13 cellular contexts compared by ENCODE assay signal in genomic region chr11:125166903-125167291, GRCh38. TPM values are rescaled to one million over a fixed set of nuclear protein-coding genes. Genes with fewer than 3 reads are reported as not detected.
A peak's percentile ranks its signal among the peaks of the same experiment; 100 is the strongest.
DNase-seq lines count a peak whose midpoint lies in the region; ATAC-seq, FAIRE-seq and TF ChIP-seq lines count a peak whose summit lies in the region.
"Had no signal": no experiment of that assay in that cellular context is flagged by ENCODE, and none has a peak within 500 bp of the region (broad histone marks: within the 10 kb centered on the region; RNA-seq: fewer than 3 reads in every experiment).

No MANE protein-coding gene starts in this region.

- H4K5ac ChIP-seq in H1 (ENCODE audit: insufficient read length, low read depth, low read length), result no peak overlapping the region

- H3K4ac ChIP-seq in H1 (replicated peaks; ENCODE audit: insufficient read length, low read depth, low read length), result no peak overlapping the region

- peaks cover 82% of the 10 kb centered on the region for H3K27me3 Mint-ChIP-seq in T-helper 17 cell

- peaks cover 11% of the 10 kb centered on the region for H3K36me3 Mint-ChIP-seq in T-helper 17 cell (ENCODE audit: low read depth)

- H3K4me1 Mint-ChIP-seq in T-helper 17 cell, result peaks cover 19% of the 10 kb centered on the region

- no peaks in the 10 kb centered on the region for H3K79me2 ChIP-seq in H1 (ENCODE audit: control insufficient read depth in 1 of 2, insufficient read depth in 2 of 2, low read length in 2 of 2)

- TF ChIP-seq CTCF in H1 (IDR thresholded peaks at IDR 0.05; ENCODE audit: control extremely low read depth in 1 of 3, insufficient read depth in 1 of 3, low read depth in 1 of 3, low read length in 3 of 3), result no peak
- TF ChIP-seq CTCF in thoracic aorta (IDR thresholded peaks at IDR 0.05), result no peak

- no peak for TF ChIP-seq EP300 in H1 (IDR thresholded peaks at IDR 0.05; ENCODE audit: borderline replicate concordance in 1 of 2, low read depth in 2 of 2, low read length in 2 of 2)

- no peak overlapping the region for H2BK120ac ChIP-seq in H1 (replicated peaks; ENCODE audit: low read depth, low read length)

- peak overlapping the region in 2 of 4 experiments; percentile 10 to 25; a peak in 2 of 7 replicates for H3K9ac ChIP-seq in H1 (replicated peaks in 1 of 4; ENCODE audit: extremely low read depth in 1 of 4, low read depth in 3 of 4, low read length in 3 of 4)

- peak overlapping the region; percentile 81; the same call in 1 of the 2 replicates for H3K18ac ChIP-seq in H1 (ENCODE audit: extremely low read depth, low read length)

- H3K4me3 Mint-ChIP-seq in T-helper 17 cell, result peak overlapping the region; percentile 3

- H3K36me3 ChIP-seq in H1 (ENCODE audit: control insufficient read depth in 2 of 4, insufficient read depth in 4 of 4, low read length in 3 of 4) (no peaks in the 10 kb centered on the region), muscle layer of duodenum (ENCODE audit: control insufficient read depth in 1 of 2, insufficient read depth in 2 of 2, low read length in 2 of 2) (no peaks in the 10 kb centered on the region), thoracic aorta (no peaks in the 10 kb centered on the region)

- no peak overlapping the region for H2BK12ac ChIP-seq in H1 (ENCODE audit: low read depth, low read length)

- TF ChIP-seq RAD21 in H1 (IDR thresholded peaks at IDR 0.05 in 1 of 2, conservative IDR thresholded peaks at IDR 0.05 in 1 of 2; ENCODE audit: low read depth in 2 of 2, low read length in 2 of 2), result no peak

- H2BK5ac ChIP-seq in H1 (ENCODE audit: low read depth, low read length), result no peak overlapping the region

- no peak for TF ChIP-seq POLR2A in H1 (IDR thresholded peaks at IDR 0.05; ENCODE audit: control extremely low read depth in 1 of 2, low read depth in 2 of 2, low read length in 2 of 2)

- no peak overlapping the region for H2BK15ac ChIP-seq in H1 (ENCODE audit: low read length)

- peak overlapping the region; percentile 97 to 98 for H3K4me2 ChIP-seq in H1 (ENCODE audit: insufficient read depth in 1 of 2, low read depth in 2 of 2, low read length in 2 of 2)

- H3K4me3 ChIP-seq in H1 (ENCODE audit: extremely low read depth in 1 of 4, insufficient read depth in 2 of 4, low read depth in 3 of 4, low read length in 4 of 4), result peak overlapping the region; percentile 52 to 74 (median 60); a peak in 7 of 8 replicates
- H3K4me3 ChIP-seq in muscle layer of duodenum (ENCODE audit: low read depth in 1 of 2, low read length in 2 of 2), result peak overlapping the region; percentile 67 to 88
- H3K4me3 ChIP-seq in thoracic aorta, result peak overlapping the region; percentile 70

- peaks cover 25% of the 10 kb centered on the region for H3K23me2 ChIP-seq in H1 (ENCODE audit: low read depth, low read length)

- H4K8ac ChIP-seq in H1 (ENCODE audit: extremely low read depth, insufficient read depth, low read length), result no peak overlapping the region

- H3K4me1 ChIP-seq in H1 (replicated peaks in 1 of 4; ENCODE audit: control insufficient read depth in 3 of 4, insufficient read depth in 4 of 4, low read length in 3 of 4) (peaks cover 28 to 64% (median 41%) of the 10 kb centered on the region in 4 experiments), muscle layer of duodenum (ENCODE audit: control insufficient read depth in 1 of 2, insufficient read depth in 2 of 2, low read length in 2 of 2) (peaks cover 0 to 34% of the 10 kb centered on the region in 2 donors), thoracic aorta (ENCODE audit: control insufficient read depth in 1 of 2, low read depth in 2 of 2) (peaks cover 37 to 62% of the 10 kb centered on the region in 2 donors)

- WGBS in H1 (ENCODE audit: extremely low coverage in 1 of 2, insufficient coverage in 1 of 2, insufficient read length in 1 of 2, insufficient replicate concordance in 2 of 2, low coverage in 1 of 2, low lambda C conversion rate in 2 of 2, missing lambda C conversion rate in 1 of 2), 2 experiments, result 0% methylated on average over 8 of the region's 10 CpGs; no CpG with 5 or more reads in 1 of the 2 experiments

- CTCF ChIA-PET in H1 (lab: Charles Lee; ENCODE audit: partially characterized antibody), result interaction anchor here (0.7 to 13.4 kb wide), 9 partner anchors 25 to 301 kb away, joined by 3 to 123 read pairs (median 5); no protein-coding TSS in a partner anchor

- H3K27me3 ChIP-seq in H1 (replicated peaks in 1 of 4; ENCODE audit: control insufficient read depth in 3 of 4, extremely low read depth in 1 of 4, insufficient read depth in 3 of 4, low read length in 3 of 4) (peaks cover 14 to 47% (median 41%) of the 10 kb centered on the region in 4 experiments), muscle layer of duodenum (ENCODE audit: low read depth, low read length) (peaks cover 15% of the 10 kb centered on the region), thoracic aorta (replicated peaks; ENCODE audit: insufficient read depth) (no peaks in the 10 kb centered on the region)

- FAIRE-seq in H1 (lab: Jason Lieb, UNC), result no peak
- FAIRE-seq: colon, keratinocyte had no signal

- DNase-seq in T-helper 17 cell (no peak), H1 (ENCODE audit: low read depth in 1 of 2, low spot score in 2 of 2) (no peak), thoracic aorta (ENCODE audit: low spot score) (no peak), SK-N-DZ (ENCODE audit: low spot score) (no peak), C1 segment of cervical spinal cord (lab: John Stamatoyannopoulos, UW) (no peak), SIG-M5 (lab: John Stamatoyannopoulos, UW) (no peak)
- DNase-seq: NCI-H226 had no signal

- ATAC-seq in T-helper 17 cell, result no peak
- no peak for ATAC-seq in thoracic aorta (ENCODE audit: insufficient number of reproducible peaks, low FRiP score, low read depth)
- ATAC-seq in HG02981 (IDR thresholded peaks at IDR 0.05; ENCODE audit: unreplicated experiment), result no peak
- ATAC-seq: SK-N-SH treated with all-trans-retinoic acid at 6 μM for 48 hours had no signal

- H4K20me1 ChIP-seq in H1 (replicated peaks in 1 of 2; ENCODE audit: control insufficient read depth in 1 of 2, insufficient read depth in 2 of 2, low read length in 2 of 2), result no peaks in the 10 kb centered on the region

- no peak overlapping the region for H2AFZ ChIP-seq in H1 (ENCODE audit: low read length)

- POLR2A ChIA-PET in H1 (lab: Charles Lee; ENCODE audit: partially characterized antibody), result interaction anchor here (0.6 to 3.1 kb wide), 5 partner anchors 9 to 106 kb away, joined by 3 to 15 read pairs (median 4); no protein-coding TSS in a partner anchor

- H3K79me1 ChIP-seq in H1 (ENCODE audit: low read depth, low read length), result no peaks in the 10 kb centered on the region

- H3K27ac Mint-ChIP-seq in T-helper 17 cell, result no peak overlapping the region
- H3K27ac Mint-ChIP-seq: stimulated activated naive CD8-positive, alpha-beta T cell treated with anti-CD3 and anti-CD28 coated beads, Interleukin-15, Interleukin-2, amounts not matched to agents 100 ng/mL and 50 ng/mL, for 24 hours had no signal

- no peak overlapping the region for H4K91ac ChIP-seq in H1 (replicated peaks; ENCODE audit: insufficient read length, low read length)

- no peak overlapping the region for H2AK5ac ChIP-seq in H1 (ENCODE audit: low read depth, low read length)

- H3K56ac ChIP-seq in H1 (replicated peaks; ENCODE audit: insufficient read length, low read depth, low read length), result no peak overlapping the region

- H3K14ac ChIP-seq in H1 (ENCODE audit: insufficient read length), result no peak overlapping the region

- H3K27ac ChIP-seq in H1 (ENCODE audit: low read depth, low read length) (no peak overlapping the region), muscle layer of duodenum (ENCODE audit: low read length) (peak overlapping the region; percentile 35), thoracic aorta (peak overlapping the region; percentile 81 to 86)

- H3K9me3 ChIP-seq in T-helper 17 cell (ENCODE audit: control insufficient read depth, low read length, poor library complexity, severe bottlenecking), result no peaks in the 10 kb centered on the region
- H3K9me3 ChIP-seq in H1 (ENCODE audit: insufficient read depth in 2 of 2, low read depth in 1 of 2, low read length in 1 of 2), result no peaks in the 10 kb centered on the region
- H3K9me3 ChIP-seq in muscle layer of duodenum (ENCODE audit: control insufficient read depth in 1 of 2, low read length in 2 of 2), result no peaks in the 10 kb centered on the region
- H3K9me3 ChIP-seq in thoracic aorta, result no peaks in the 10 kb centered on the region

- no peak overlapping the region for H3K23ac ChIP-seq in H1 (ENCODE audit: insufficient read length)

- H2BK20ac ChIP-seq in H1 (ENCODE audit: low read length), result no peak overlapping the region

TF ChIP-seq in H1, 55 proteins besides CTCF, POLR2A, EP300 and RAD21 (continues in another document):
- no peak for TF ChIP-seq TEAD4 (IDR thresholded peaks at IDR 0.05; ENCODE audit: low read depth, low read length)
- TF ChIP-seq RNF2 (IDR thresholded peaks at IDR 0.05; ENCODE audit: borderline replicate concordance, low read depth, low read length, missing control alignments, poor library complexity, severe bottlenecking), result peak; percentile 44

RNA-seq across cellular contexts. Expression of gene PKNOX2, which starts 2.3 kb away (rescaled TPM):
- not detected for total RNA-seq in T-helper 17 cell
- 1.9 and 2.0 TPM in 2 replicates for total RNA-seq in H1 (2021; fragmentation: NEBNext Ultra II Directional; extraction: Animal tissue kit (Norgen Biotek cat#: 25700))
- 2.0 and 2.5 TPM in 2 replicates for polyA plus RNA-seq in H1 (2011; rRNA removed)
- polyA plus RNA-seq in H1 (2011; cell fraction: cytosol; rRNA removed), result 1.3 TPM
- 2.1 TPM for polyA plus RNA-seq in H1 (2011; cell fraction: nucleus; rRNA removed)
- polyA plus RNA-seq in H1 (2012, experiment 1 of 2), result 2.4 to 3.4 TPM (median 2.8 TPM) in 4 replicates
- polyA plus RNA-seq in H1 (2012, experiment 2 of 2), result 1.4 TPM
- 0.26 TPM for polyA plus RNA-seq in H1 (2013, experiment 1 of 2)
- 0.24 TPM for polyA plus RNA-seq in H1 (2013, experiment 2 of 2)
- polyA minus RNA-seq in H1 (2011; rRNA and poly(A)+ RNA removed), result 1.8 and 1.9 TPM in 2 replicates
- 1.4 TPM for polyA minus RNA-seq in H1 (2011; cell fraction: cytosol; rRNA and poly(A)+ RNA removed)
- polyA minus RNA-seq in H1 (2011; cell fraction: nucleus; rRNA and poly(A)+ RNA removed), result 5.6 TPM
- 1 to 10 TPM; 1.4 to 9.2 TPM for total RNA-seq in thoracic aorta
- polyA plus RNA-seq in SK-N-DZ (2014; cell fraction: cytosol; rRNA removed), result 0.05 TPM in 1 of 2 replicates, not detected in the other
- not detected in 2 replicates for polyA plus RNA-seq in SK-N-DZ (2014; cell fraction: nucleus; rRNA removed)

RNA-seq across cellular contexts. Expression of gene TMEM218, which starts 55.5 kb away (rescaled TPM):
- total RNA-seq in T-helper 17 cell (1 to 10 TPM; 7.0 to 9.9 TPM), thoracic aorta (10 to 100 TPM; 15.2 to 17.7 TPM)
- total RNA-seq in H1 (2021; fragmentation: NEBNext Ultra II Directional; extraction: Animal tissue kit (Norgen Biotek cat#: 25700)), result 17.0 and 17.3 TPM in 2 replicates
- polyA plus RNA-seq in H1 (2011; rRNA removed), result 30.5 and 33.5 TPM in 2 replicates
- polyA plus RNA-seq in H1 (2011; cell fraction: cytosol; rRNA removed), result 29.4 TPM
- 15.6 TPM for polyA plus RNA-seq in H1 (2011; cell fraction: nucleus; rRNA removed)
- polyA plus RNA-seq in H1 (2012, experiment 1 of 2), result 16.9 to 20.3 TPM (median 18.0 TPM) in 4 replicates
- polyA plus RNA-seq in H1 (2012, experiment 2 of 2), result 13.3 TPM
- polyA plus RNA-seq in H1 (2013, experiment 1 of 2), result 13.5 TPM
- 15.3 TPM for polyA plus RNA-seq in H1 (2013, experiment 2 of 2)
- 11.7 and 14.4 TPM in 2 replicates for polyA minus RNA-seq in H1 (2011; rRNA and poly(A)+ RNA removed)
- 8.3 TPM for polyA minus RNA-seq in H1 (2011; cell fraction: cytosol; rRNA and poly(A)+ RNA removed)
- 13.3 TPM for polyA minus RNA-seq in H1 (2011; cell fraction: nucleus; rRNA and poly(A)+ RNA removed)
- 30.2 and 35.7 TPM in 2 replicates for polyA plus RNA-seq in SK-N-DZ (2014; cell fraction: cytosol; rRNA removed)
- polyA plus RNA-seq in SK-N-DZ (2014; cell fraction: nucleus; rRNA removed), result 32.0 and 43.3 TPM in 2 replicates
